22 cellular contexts compared by ENCODE assay signal in genomic region chr11:69361048-69361447, GRCh38.
DNase-seq lines count a peak whose midpoint lies in the region; ATAC-seq and TF ChIP-seq lines count a peak whose summit lies in the region.
"Had no signal": no experiment of that assay in that cellular context is flagged by ENCODE, and none has a peak within 500 bp of the region (broad histone marks: within the 10 kb centered on the region; RNA-seq: fewer than 3 reads in every experiment).

No MANE protein-coding gene starts in this region.

- peaks cover 6 to 15% of the 10 kb centered on the region in 2 donors for H3K27me3 Mint-ChIP-seq in natural killer cell (ENCODE audit: low read depth in 2 of 2)
- H3K27me3 Mint-ChIP-seq in natural killer cell treated with Interleukin-12 subunit alpha and Interleukin-12 subunit beta and Interleukin-15 and Interleukin-18, amount 100 ng/mL, for 72 hours = peaks cover 8% of the 10 kb centered on the region in 2 donors
- H3K27me3 Mint-ChIP-seq in activated naive CD8-positive, alpha-beta T cell treated with anti-CD3 and anti-CD28 coated beads, Interleukin-2, amount 50 U/mL, for 24 hours = no peaks in the 10 kb centered on the region

- DNase-seq in natural killer cell = peak; percentile 0
- DNase-seq in natural killer cell treated with Interleukin-12 subunit alpha and Interleukin-12 subunit beta and Interleukin-15 and Interleukin-18, amount 100 ng/mL, for 72 hours (ENCODE audit: low spot score) = no peak
- peak; percentile 0 for DNase-seq in activated naive CD8-positive, alpha-beta T cell treated with anti-CD3 and anti-CD28 coated beads, Interleukin-2, amount 50 U/mL, for 24 hours
- DNase-seq in lower leg skin (ENCODE audit: low spot score in 2 of 2) = peak; percentile 0 to 59
- peak; percentile 12 for DNase-seq in ureter (ENCODE audit: low spot score)
- DNase-seq in NCI-H146 treated with DMSO at 0.1 percent for 48 hours (lab: John Stamatoyannopoulos, UW; ENCODE audit: unreplicated experiment) = no peak
- no peak for DNase-seq in iPS-NIHi11 (ENCODE audit: low spot score)
- DNase-seq: activated CD4-positive, CD25-positive, alpha-beta regulatory T cell treated with anti-CD3 and anti-CD28 coated beads, Interleukin-2, amount 50 U/mL, for 72 hours; CD4-positive, alpha-beta memory T cell; GF-D8; HCEC 1CT; NCI-H187; stimulated activated CD4-positive, alpha-beta T cell treated with anti-CD3 and anti-CD28 coated beads, Interleukin-1b, Interleukin-23, amount 100 ng/mL, for 48 hours; SW 1271 had no signal

- H3K27ac Mint-ChIP-seq in natural killer cell = no peak overlapping the region
- H3K27ac Mint-ChIP-seq in natural killer cell treated with Interleukin-12 subunit alpha and Interleukin-12 subunit beta and Interleukin-15 and Interleukin-18, amount 100 ng/mL, for 72 hours = no peak overlapping the region
- no peak overlapping the region for H3K27ac Mint-ChIP-seq in activated naive CD8-positive, alpha-beta T cell treated with anti-CD3 and anti-CD28 coated beads, Interleukin-2, amount 50 U/mL, for 24 hours
- H3K27ac Mint-ChIP-seq: activated T-helper 17 cell treated with anti-CD3 and anti-CD28 coated beads, Interleukin-2, amount 50 U/mL, for 72 hours; CD4-positive, alpha-beta memory T cell; stimulated activated memory B cell treated with anti-CD40 and anti-IgM and Interleukin-4, amounts not matched to agents 10 μg/mL and 1 μg/mL and 100 μg/mL, for 72 hours had no signal

- TF ChIP-seq CTCF in natural killer cell (IDR thresholded peaks at IDR 0.05) = no peak
- no peak for TF ChIP-seq CTCF in lower leg skin (IDR thresholded peaks at IDR 0.05)

- no peak for ATAC-seq in natural killer cell
- no peak for ATAC-seq in natural killer cell treated with Interleukin-12 subunit alpha and Interleukin-12 subunit beta and Interleukin-15 and Interleukin-18, amount 100 ng/mL, for 72 hours
- ATAC-seq in activated naive CD8-positive, alpha-beta T cell treated with anti-CD3 and anti-CD28 coated beads, Interleukin-2, amount 50 U/mL, for 24 hours = no peak
- no peak for ATAC-seq in GM21381 (IDR thresholded peaks at IDR 0.05; ENCODE audit: unreplicated experiment)
- ATAC-seq: activated T-helper 17 cell treated with anti-CD3 and anti-CD28 coated beads, Interleukin-2, amount 50 U/mL, for 72 hours; Right ventricle myocardium inferior; stimulated activated memory B cell treated with anti-CD40 and anti-IgM and Interleukin-4, amounts not matched to agents 10 μg/mL and 1 μg/mL and 100 μg/mL, for 72 hours had no signal

- no peaks in the 10 kb centered on the region for H3K36me3 Mint-ChIP-seq in natural killer cell
- H3K36me3 Mint-ChIP-seq in natural killer cell treated with Interleukin-12 subunit alpha and Interleukin-12 subunit beta and Interleukin-15 and Interleukin-18, amount 100 ng/mL, for 72 hours = no peaks in the 10 kb centered on the region
- H3K36me3 Mint-ChIP-seq in activated naive CD8-positive, alpha-beta T cell treated with anti-CD3 and anti-CD28 coated beads, Interleukin-2, amount 50 U/mL, for 24 hours (ENCODE audit: low read depth) = no peaks in the 10 kb centered on the region
- H3K36me3 Mint-ChIP-seq: CD4-positive, alpha-beta memory T cell; stimulated activated memory B cell treated with anti-CD40 and anti-IgM and Interleukin-4, amounts not matched to agents 10 μg/mL and 1 μg/mL and 100 μg/mL, for 72 hours had no signal

- no peaks in the 10 kb centered on the region for H3K9me3 Mint-ChIP-seq in natural killer cell
- H3K9me3 Mint-ChIP-seq in natural killer cell treated with Interleukin-12 subunit alpha and Interleukin-12 subunit beta and Interleukin-15 and Interleukin-18, amount 100 ng/mL, for 72 hours = no peaks in the 10 kb centered on the region
- H3K9me3 Mint-ChIP-seq in activated naive CD8-positive, alpha-beta T cell treated with anti-CD3 and anti-CD28 coated beads, Interleukin-2, amount 50 U/mL, for 24 hours = peaks cover 4% of the 10 kb centered on the region
- H3K9me3 Mint-ChIP-seq: stimulated activated memory B cell treated with anti-CD40 and anti-IgM and Interleukin-4, amounts not matched to agents 10 μg/mL and 1 μg/mL and 100 μg/mL, for 72 hours had no signal

- H3K4me1 Mint-ChIP-seq in natural killer cell = no peaks in the 10 kb centered on the region
- no peaks in the 10 kb centered on the region for H3K4me1 Mint-ChIP-seq in natural killer cell treated with Interleukin-12 subunit alpha and Interleukin-12 subunit beta and Interleukin-15 and Interleukin-18, amount 100 ng/mL, for 72 hours (ENCODE audit: low read depth in 2 of 2)
- no peaks in the 10 kb centered on the region for H3K4me1 Mint-ChIP-seq in activated naive CD8-positive, alpha-beta T cell treated with anti-CD3 and anti-CD28 coated beads, Interleukin-2, amount 50 U/mL, for 24 hours
- H3K4me1 Mint-ChIP-seq: activated T-helper 17 cell treated with anti-CD3 and anti-CD28 coated beads, Interleukin-2, amount 50 U/mL, for 72 hours; neural crest cell had no signal

- H3K4me3 Mint-ChIP-seq in natural killer cell = no peak overlapping the region
- no peak overlapping the region for H3K4me3 Mint-ChIP-seq in natural killer cell treated with Interleukin-12 subunit alpha and Interleukin-12 subunit beta and Interleukin-15 and Interleukin-18, amount 100 ng/mL, for 72 hours
- H3K4me3 Mint-ChIP-seq in activated naive CD8-positive, alpha-beta T cell treated with anti-CD3 and anti-CD28 coated beads, Interleukin-2, amount 50 U/mL, for 24 hours = no peak overlapping the region
- H3K4me3 Mint-ChIP-seq: activated T-helper 17 cell treated with anti-CD3 and anti-CD28 coated beads, Interleukin-2, amount 50 U/mL, for 72 hours; CD4-positive, alpha-beta memory T cell; neural crest cell; stimulated activated memory B cell treated with anti-CD40 and anti-IgM and Interleukin-4, amounts not matched to agents 10 μg/mL and 1 μg/mL and 100 μg/mL, for 72 hours had no signal

- intact Hi-C loops in natural killer cell (cut with micrococcal nuclease) = no loop called here
- intact Hi-C loops in lower leg skin (cut with DNase I; ENCODE audit: low total_unique reads) = no loop called here

- no peak overlapping the region for H3K4me3 ChIP-seq in lower leg skin (ENCODE audit: low read depth, poor library complexity, severe bottlenecking)
- H3K4me3 ChIP-seq: prostate gland, skin epidermis, thoracic aorta had no signal

- 78 to 85% methylated on average over 6 of the region's 6 CpGs for WGBS in lower leg skin, 2 donors

- TF ChIP-seq POLR2A in lower leg skin (IDR thresholded peaks at IDR 0.05) = no peak

Comparison
In these comparisons a context has a peak if more than half of its experiments do, and no peak if none do; other contexts are left out.
1. DNase-seq: peak in natural killer cell (single experiment), activated naive CD8-positive, alpha-beta T cell treated with anti-CD3 and anti-CD28 coated beads, Interleukin-2, amount 50 U/mL, for 24 hours (single experiment), lower leg skin (2 of 2) and ureter (single experiment); none in natural killer cell treated with Interleukin-12 subunit alpha and Interleukin-12 subunit beta and Interleukin-15 and Interleukin-18, amount 100 ng/mL, for 72 hours (single experiment), NCI-H146 treated with DMSO at 0.1 percent for 48 hours (single experiment) and iPS-NIHi11 (single experiment).